1 cellular context compared by ENCODE assay signal in genomic region chr7:114819629-114820362, GRCh38.
TF ChIP-seq lines count a peak whose summit lies in the region.

No MANE protein-coding gene starts in this region.

TF ChIP-seq in HCT116, 20 proteins besides CTCF, POLR2A, EP300 and RAD21 (continued from another document):
- TF ChIP-seq ZBTB33 (IDR thresholded peaks at IDR 0.05; ENCODE audit: extremely low read depth, insufficient replicate concordance, low read length) (no peak), YY1 (IDR thresholded peaks at IDR 0.05; ENCODE audit: extremely low read depth, insufficient replicate concordance, low read depth, low read length) (no peak), ATF3 (IDR thresholded peaks at IDR 0.05) (no peak), CEBPB (IDR thresholded peaks at IDR 0.05; ENCODE audit: low read depth) (peak; percentile 92), SIN3A (IDR thresholded peaks at IDR 0.05; ENCODE audit: low read depth) (no peak), TCF7L2 (IDR thresholded peaks at IDR 0.05; ENCODE audit: borderline replicate concordance, extremely low read depth, insufficient read depth, insufficient read length) (no peak), SP1 (IDR thresholded peaks at IDR 0.05; ENCODE audit: low read depth) (peak; percentile 50), CBX3 (IDR thresholded peaks at IDR 0.05; ENCODE audit: low read depth) (peak; percentile 65; the same call in 1 of the 2 replicates), ZFX (IDR thresholded peaks at IDR 0.05) (no peak), JUND (IDR thresholded peaks at IDR 0.05) (peak; percentile 59; the same call in 1 of the 2 replicates), ELF1 (IDR thresholded peaks at IDR 0.05; ENCODE audit: borderline replicate concordance, low read depth) (no peak)
